ENCODE assay signal across 13 cellular contexts in the genomic region with DNA sequence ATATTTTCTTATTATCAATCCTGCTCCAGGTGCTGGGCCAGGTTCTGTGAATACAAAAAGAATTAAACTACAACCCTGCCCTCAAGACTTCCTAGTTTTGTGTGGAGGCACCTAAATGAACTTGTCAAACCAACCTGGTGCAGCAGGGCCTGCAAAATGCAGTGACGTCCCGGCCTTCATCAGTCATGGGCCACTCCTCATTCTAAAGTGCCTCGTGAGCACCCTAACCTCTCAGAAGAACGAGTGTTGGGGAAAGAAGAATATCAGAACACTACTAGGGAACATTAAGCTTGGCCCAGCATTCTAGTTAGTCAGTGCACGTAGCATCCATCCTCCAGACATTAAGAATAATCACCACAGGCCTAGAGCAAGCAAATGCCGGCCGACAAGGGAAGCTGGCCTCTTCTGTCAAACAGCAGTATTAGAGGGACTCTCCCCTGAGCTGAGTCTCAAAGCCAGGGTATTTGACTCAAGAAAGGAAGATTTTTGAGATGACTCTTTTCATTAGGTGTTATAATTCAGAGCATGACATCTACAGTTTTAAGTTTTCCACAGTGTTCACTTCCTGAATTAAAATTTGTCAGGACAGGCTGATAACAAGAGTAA.
DNase-seq lines count a peak whose midpoint lies in the region; ATAC-seq and TF ChIP-seq lines count a peak whose summit lies in the region.
"Had no signal": no experiment of that assay in that cellular context is flagged by ENCODE, and none has a peak within 500 bp of the region (broad histone marks: within the 10 kb centered on the region; RNA-seq: fewer than 3 reads in every experiment).

No MANE protein-coding gene starts in this region.

- H3K9me3 ChIP-seq in Peyer's patch (no peaks in the 10 kb centered on the region), thoracic aorta (no peaks in the 10 kb centered on the region)

- H3K27me3 ChIP-seq in Peyer's patch: no peaks in the 10 kb centered on the region
- H3K27me3 ChIP-seq in thoracic aorta (replicated peaks; ENCODE audit: insufficient read depth): no peaks in the 10 kb centered on the region

- H3K4me3 Mint-ChIP-seq in endothelial cell (ENCODE audit: unreplicated experiment) (no peak overlapping the region), mesothelial cell of epicardium (no peak overlapping the region)
- H3K4me3 Mint-ChIP-seq: CD4-positive, CD25-positive, alpha-beta regulatory T cell; naive B cell; T-helper 2 cell treated with Interferon-gamma antibody and Interleukin-4, amounts not matched to agents 5 μg/mL and 100 μg/mL, for 36 hours had no signal

- peak overlapping the region; percentile 95 for H3K27ac Mint-ChIP-seq in endothelial cell (ENCODE audit: unreplicated experiment)
- H3K27ac Mint-ChIP-seq in mesothelial cell of epicardium: peak overlapping the region; percentile 90
- H3K27ac Mint-ChIP-seq: T-helper 2 cell treated with Interferon-gamma antibody and Interleukin-4, amounts not matched to agents 5 μg/mL and 100 μg/mL, for 36 hours had no signal

- H3K27me3 Mint-ChIP-seq in endothelial cell (ENCODE audit: unreplicated experiment) (no peaks in the 10 kb centered on the region), mesothelial cell of epicardium (ENCODE audit: low read depth) (no peaks in the 10 kb centered on the region)
- H3K27me3 Mint-ChIP-seq: CD4-positive, CD25-positive, alpha-beta regulatory T cell; naive B cell had no signal

- H3K4me3 ChIP-seq in Peyer's patch (no peak overlapping the region), thoracic aorta (no peak overlapping the region)

- no peaks in the 10 kb centered on the region for H3K36me3 Mint-ChIP-seq in endothelial cell (ENCODE audit: low read depth, unreplicated experiment)
- no peaks in the 10 kb centered on the region for H3K36me3 Mint-ChIP-seq in mesothelial cell of epicardium
- H3K36me3 Mint-ChIP-seq: naive B cell had no signal

- H3K27ac ChIP-seq in Peyer's patch (peak overlapping the region; percentile 15 to 67 (median 45)), thoracic aorta (peak overlapping the region; percentile 46 to 64)

- H3K9me3 Mint-ChIP-seq in endothelial cell (ENCODE audit: unreplicated experiment) (no peaks in the 10 kb centered on the region), mesothelial cell of epicardium (no peaks in the 10 kb centered on the region)
- H3K9me3 Mint-ChIP-seq: CD4-positive, CD25-positive, alpha-beta regulatory T cell; naive B cell; T-helper 2 cell treated with Interferon-gamma antibody and Interleukin-4, amounts not matched to agents 5 μg/mL and 100 μg/mL, for 36 hours had no signal

- peaks cover 0 to 13% (median 0%) of the 10 kb centered on the region in 4 donors for H3K4me1 ChIP-seq in Peyer's patch
- H3K4me1 ChIP-seq in thoracic aorta (ENCODE audit: control insufficient read depth in 1 of 2, low read depth in 2 of 2): peaks cover 9 to 26% of the 10 kb centered on the region in 2 donors

- ATAC-seq in thoracic aorta (ENCODE audit: insufficient number of reproducible peaks, low FRiP score, low read depth) (no peak), GM21526 (IDR thresholded peaks at IDR 0.05; ENCODE audit: low FRiP score, unreplicated experiment) (no peak)

- no peak for TF ChIP-seq CTCF in Peyer's patch (IDR thresholded peaks at IDR 0.05)
- no peak for TF ChIP-seq CTCF in endothelial cell (IDR thresholded peaks at IDR 0.05; ENCODE audit: unreplicated experiment)
- no peak for TF ChIP-seq CTCF in mesothelial cell of epicardium (IDR thresholded peaks at IDR 0.05; ENCODE audit: unreplicated experiment)
- TF ChIP-seq CTCF in thoracic aorta (IDR thresholded peaks at IDR 0.05): no peak

- no peaks in the 10 kb centered on the region for H3K36me3 ChIP-seq in Peyer's patch
- no peaks in the 10 kb centered on the region for H3K36me3 ChIP-seq in thoracic aorta

- H3K4me1 Mint-ChIP-seq in endothelial cell (ENCODE audit: unreplicated experiment) (peaks cover 51% of the 10 kb centered on the region), mesothelial cell of epicardium (peaks cover 45% of the 10 kb centered on the region)

- no peak for TF ChIP-seq POLR2A in Peyer's patch (IDR thresholded peaks at IDR 0.05)

- no peak for DNase-seq in Peyer's patch
- no peak for DNase-seq in endothelial cell (ENCODE audit: low spot score)
- DNase-seq in mesothelial cell of epicardium (ENCODE audit: low spot score in 2 of 2, unreplicated experiment in 2 of 2): no peak
- DNase-seq in thoracic aorta (ENCODE audit: low spot score): no peak
- DNase-seq in central memory CD4-positive, alpha-beta T cell: no peak
- DNase-seq in SKM-1 (lab: John Stamatoyannopoulos, UW; ENCODE audit: unreplicated experiment): no peak
- DNase-seq in NCI-H2081 (lab: John Stamatoyannopoulos, UW): no peak
- DNase-seq: CD4-positive, CD25-positive, alpha-beta regulatory T cell; MM.1S; naive B cell; stimulated activated CD4-positive, alpha-beta T cell treated with anti-CD3 and anti-CD28 coated beads, Interleukin-4, amount 100 ng/mL, for 1 hour had no signal
